In genomic region chr5:58077966-58078365, GRCh38 we compare ENCODE assay signal across 26 cellular contexts.
DNase-seq lines count a peak whose midpoint lies in the region; ATAC-seq and TF ChIP-seq lines count a peak whose summit lies in the region.
"Had no signal": no experiment of that assay in that cellular context is flagged by ENCODE, and none has a peak within 500 bp of the region (broad histone marks: within the 10 kb centered on the region; RNA-seq: fewer than 3 reads in every experiment).

No MANE protein-coding gene starts in this region.

- H3K9ac ChIP-seq in endocrine pancreas (ENCODE audit: control insufficient read depth, insufficient read depth, low read length) = no peak overlapping the region
- H3K9ac ChIP-seq: parathyroid adenoma had no signal

- DNase-seq in left ventricle myocardium inferior (no peak), cardiac septum (ENCODE audit: low spot score) (no peak), NCI-H69 (lab: John Stamatoyannopoulos, UW) (peak; percentile 100), GDM1 (lab: John Stamatoyannopoulos, UW) (no peak), vagina (ENCODE audit: extremely low spot score in 2 of 2) (no peak)
- no peak for DNase-seq in central memory CD4-positive, alpha-beta T cell
- DNase-seq: activated CD4-positive, alpha-beta T cell treated with anti-CD3 and anti-CD28 coated beads, Interleukin-2, amount 50 U/mL, for 1 hour; activated effector memory CD4-positive, alpha-beta T cell treated with anti-CD3 and anti-CD28 coated beads, Interleukin-2, amount 50 U/mL, for 16 hours; activated T-cell treated with anti-CD3 and anti-CD28 coated beads, Interleukin-2, amount 50 U/mL, for 1 hour; BE2C; CD8-positive, alpha-beta T cell; colonic mucosa; DMS 273 treated with DMSO at 0.1 percent for 48 hours; effector CD4-positive, alpha-beta T cell; hypothalamus; KG1; left cardiac atrium; NCI-H2107; SJCRH30; small intestine; T-helper 9 cell had no signal

- no peak for ATAC-seq in GM18861 (IDR thresholded peaks at IDR 0.05; ENCODE audit: unreplicated experiment)
- ATAC-seq: CD8-positive, alpha-beta T cell; left cardiac atrium had no signal

- TF ChIP-seq POLR2A in vagina (IDR thresholded peaks at IDR 0.05) = no peak

- no peaks in the 10 kb centered on the region for H3K9me3 ChIP-seq in left ventricle myocardium inferior (replicated peaks)
- H3K9me3 ChIP-seq in endocrine pancreas (ENCODE audit: control insufficient read depth, low read length) = no peaks in the 10 kb centered on the region
- H3K9me3 ChIP-seq in vagina = no peaks in the 10 kb centered on the region
- H3K9me3 ChIP-seq: BE2C, colonic mucosa, right atrium auricular region, SJCRH30 had no signal

- TF ChIP-seq CTCF in left ventricle myocardium inferior (IDR thresholded peaks at IDR 0.05; ENCODE audit: borderline replicate concordance) = no peak
- no peak for TF ChIP-seq CTCF in vagina (IDR thresholded peaks at IDR 0.05)

- H3K27me3 ChIP-seq in left ventricle myocardium inferior (ENCODE audit: low read depth) (no peaks in the 10 kb centered on the region), endocrine pancreas (ENCODE audit: control insufficient read depth, insufficient read depth, low read length) (no peaks in the 10 kb centered on the region), vagina (no peaks in the 10 kb centered on the region)
- H3K27me3 ChIP-seq: BE2C, colonic mucosa, right atrium auricular region, SJCRH30 had no signal

- H3K27ac ChIP-seq in left ventricle myocardium inferior (replicated peaks) (peak overlapping the region; percentile 88), vagina (no peak overlapping the region)
- H3K27ac ChIP-seq: colonic mucosa, HL-60, parathyroid adenoma, right atrium auricular region, SJCRH30 had no signal

- H3K4me3 ChIP-seq in left ventricle myocardium inferior (no peak overlapping the region), endocrine pancreas (ENCODE audit: control insufficient read depth, insufficient read depth, low read length) (peak overlapping the region; percentile 3), vagina (no peak overlapping the region)
- H3K4me3 ChIP-seq: colonic mucosa, right atrium auricular region, SJCRH30 had no signal

- H3K4me1 ChIP-seq in left ventricle myocardium inferior (peaks cover 68% of the 10 kb centered on the region), endocrine pancreas (ENCODE audit: control insufficient read depth, insufficient read depth, low read length) (peaks cover 47% of the 10 kb centered on the region), vagina (no peaks in the 10 kb centered on the region)
- H3K4me1 ChIP-seq: colonic mucosa, parathyroid adenoma had no signal

- intact Hi-C loops in left ventricle myocardium inferior (cut with micrococcal nuclease) = no loop called here
- intact Hi-C loops in cardiac septum (cut with DNase I) = loop anchor here (2.0 to 5.0 kb wide), 2 partner anchors 39 to 377 kb away; no protein-coding TSS in a partner anchor
- intact Hi-C loops in vagina (cut with DNase I) = no loop called here

- H3K36me3 ChIP-seq in left ventricle myocardium inferior = no peaks in the 10 kb centered on the region
- no peaks in the 10 kb centered on the region for H3K36me3 ChIP-seq in endocrine pancreas (ENCODE audit: control insufficient read depth, insufficient read depth, low read length)
- no peaks in the 10 kb centered on the region for H3K36me3 ChIP-seq in vagina
- H3K36me3 ChIP-seq: BE2C, colonic mucosa, right atrium auricular region, SJCRH30 had no signal
